Comparison of ENCODE assay signal across 25 cellular contexts in genomic region chr11:75470681-75471080, GRCh38.
"Had no signal": no experiment of that assay in that cellular context is flagged by ENCODE, and none has a peak within 500 bp of the region (broad histone marks: within the 10 kb centered on the region; RNA-seq: fewer than 3 reads in every experiment).

No MANE protein-coding gene starts in this region.

- ATAC-seq: activated T-cell treated with anti-CD3 and anti-CD28 coated beads, Interleukin-2, amount 50 U/mL, for 4 hours; activated T-helper 17 cell treated with anti-CD3 and anti-CD28 coated beads, Interleukin-2, amount 50 U/mL, for 72 hours; naive thymus-derived CD8-positive, alpha-beta T cell; pancreas; T-helper 17 cell; WTC11 had no signal

- H3K27me3 Mint-ChIP-seq: activated CD4-positive, alpha-beta memory T cell treated with anti-CD3 and anti-CD28 coated beads, Interleukin-2, amount 10 ng/mL, durations not matched to agents 7 days and 5 days; activated CD4-positive, alpha-beta T cell treated with anti-CD3 and anti-CD28 coated beads, Interleukin-2, amount 10 ng/mL, durations not matched to agents 7 days and 5 days; activated T-helper 17 cell treated with anti-CD3 and anti-CD28 coated beads, Interleukin-2, amount 50 U/mL, for 72 hours; central memory CD8-positive, alpha-beta T cell; dendritic cell treated with granulocyte-macrophage colony-stimulating factor and Interleukin-4, amounts not matched to agents 40 ng/mL and 50 ng/mL, for 4 days; naive thymus-derived CD8-positive, alpha-beta T cell; T-helper 17 cell had no signal

- H3K4me1 ChIP-seq: prostate gland had no signal

- H3K4me3 Mint-ChIP-seq: activated CD4-positive, alpha-beta memory T cell treated with anti-CD3 and anti-CD28 coated beads, Interleukin-2, amount 10 ng/mL, durations not matched to agents 7 days and 5 days; activated CD4-positive, alpha-beta T cell treated with anti-CD3 and anti-CD28 coated beads, Interleukin-2, amount 10 ng/mL, durations not matched to agents 7 days and 5 days; activated T-cell treated with anti-CD3 and anti-CD28 coated beads, Interleukin-2, amount 50 U/mL, for 4 hours; activated T-helper 17 cell treated with anti-CD3 and anti-CD28 coated beads, Interleukin-2, amount 50 U/mL, for 72 hours; central memory CD8-positive, alpha-beta T cell; dendritic cell treated with granulocyte-macrophage colony-stimulating factor and Interleukin-4, amounts not matched to agents 40 ng/mL and 50 ng/mL, for 4 days; naive thymus-derived CD8-positive, alpha-beta T cell; T-helper 17 cell; WTC11 had no signal

- DNase-seq: activated CD4-positive, alpha-beta memory T cell treated with anti-CD3 and anti-CD28 coated beads, Interleukin-2, amount 10 ng/mL, durations not matched to agents 7 days and 5 days; activated CD4-positive, alpha-beta T cell treated with anti-CD3 and anti-CD28 coated beads for 1 hour; activated CD4-positive, alpha-beta T cell treated with anti-CD3 and anti-CD28 coated beads, Interleukin-2, amount 10 ng/mL, durations not matched to agents 7 days and 5 days; activated gamma-delta T cell treated with Interleukin-2 at 50 U/mL for 16 hours; activated naive CD4-positive, alpha-beta T cell treated with anti-CD3 and anti-CD28 coated beads, Interleukin-2, amount 50 U/mL, for 16 hours; activated T-cell treated with anti-CD3 and anti-CD28 coated beads, Interleukin-2, amount 50 U/mL, for 4 hours; amygdala; esophagus squamous epithelium; foreskin melanocyte; left ventricle myocardium inferior; sigmoid colon; stimulated activated naive CD4-positive, alpha-beta T cell; SW 1271; T-helper 17 cell; transverse colon had no signal

- H3K4me3 ChIP-seq: esophagus squamous epithelium, left ventricle myocardium inferior, pancreas, prostate gland, sigmoid colon, smooth muscle cell, suprapubic skin, transverse colon had no signal

- H3K27me3 ChIP-seq: esophagus squamous epithelium, pancreas, sigmoid colon, suprapubic skin, transverse colon had no signal

- H3K9me3 ChIP-seq: esophagus squamous epithelium, left ventricle myocardium inferior, pancreas, prostate gland, sigmoid colon, suprapubic skin, transverse colon had no signal

- H3K4me2 ChIP-seq: smooth muscle cell had no signal

- H3K9me3 Mint-ChIP-seq: activated CD4-positive, alpha-beta memory T cell treated with anti-CD3 and anti-CD28 coated beads, Interleukin-2, amount 10 ng/mL, durations not matched to agents 7 days and 5 days; activated CD4-positive, alpha-beta T cell treated with anti-CD3 and anti-CD28 coated beads, Interleukin-2, amount 10 ng/mL, durations not matched to agents 7 days and 5 days; activated T-cell treated with anti-CD3 and anti-CD28 coated beads, Interleukin-2, amount 50 U/mL, for 4 hours; activated T-helper 17 cell treated with anti-CD3 and anti-CD28 coated beads, Interleukin-2, amount 50 U/mL, for 72 hours; central memory CD8-positive, alpha-beta T cell; dendritic cell treated with granulocyte-macrophage colony-stimulating factor and Interleukin-4, amounts not matched to agents 40 ng/mL and 50 ng/mL, for 4 days; naive thymus-derived CD8-positive, alpha-beta T cell; WTC11 had no signal

- H3K27ac ChIP-seq: epithelial cell of prostate, esophagus squamous epithelium, left ventricle myocardium inferior, pancreas, prostate gland, sigmoid colon, suprapubic skin, transverse colon had no signal

- H3K36me3 ChIP-seq: esophagus squamous epithelium, left ventricle myocardium inferior, pancreas, prostate gland, sigmoid colon, suprapubic skin, transverse colon had no signal

- H3K27ac Mint-ChIP-seq: activated CD4-positive, alpha-beta memory T cell treated with anti-CD3 and anti-CD28 coated beads, Interleukin-2, amount 10 ng/mL, durations not matched to agents 7 days and 5 days; activated CD4-positive, alpha-beta T cell treated with anti-CD3 and anti-CD28 coated beads, Interleukin-2, amount 10 ng/mL, durations not matched to agents 7 days and 5 days; activated T-helper 17 cell treated with anti-CD3 and anti-CD28 coated beads, Interleukin-2, amount 50 U/mL, for 72 hours; dendritic cell treated with granulocyte-macrophage colony-stimulating factor and Interleukin-4, amounts not matched to agents 40 ng/mL and 50 ng/mL, for 4 days; WTC11 had no signal

- H3K36me3 Mint-ChIP-seq: WTC11 had no signal
